ENCODE assay signal across 11 cellular contexts in genomic region chr14:77565289-77566081, GRCh38. TPM values are rescaled to one million over a fixed set of nuclear protein-coding genes. Genes with fewer than 3 reads are reported as not detected.
DNase-seq lines count a peak whose midpoint lies in the region; ATAC-seq, FAIRE-seq and TF ChIP-seq lines count a peak whose summit lies in the region.
"Had no signal": no experiment of that assay in that cellular context is flagged by ENCODE, and none has a peak within 500 bp of the region (broad histone marks: within the 10 kb centered on the region; RNA-seq: fewer than 3 reads in every experiment).

No MANE protein-coding gene starts in this region.

- ATAC-seq in HG03025 (IDR thresholded peaks at IDR 0.05; ENCODE audit: low FRiP score, unreplicated experiment), result no peak

- peak overlapping the region in 2 of 3 donors; percentile 8 to 39 for H3K27ac Mint-ChIP-seq in IgD-negative memory B cell

- DNase-seq in Daoy (ENCODE audit: low read depth), result peak; percentile 16
- peak; percentile 86 for DNase-seq in amniotic epithelial cell (ENCODE audit: low read depth)
- peak; percentile 39 for DNase-seq in middle frontal gyrus (ENCODE audit: extremely low spot score, low spot score)
- no peak for DNase-seq in D721Med (ENCODE audit: insufficient read length, low spot score)
- DNase-seq in NCI-H2029 treated with DMSO at 0.1 percent for 48 hours (lab: John Stamatoyannopoulos, UW), result no peak
- no peak for DNase-seq in H7
- DNase-seq: Calu3; NCI-H524 treated with DMSO at 0.1 percent for 48 hours; stimulated activated CD4-positive, alpha-beta T cell treated with anti-CD3 and anti-CD28 coated beads, Interleukin-4, amount 100 ng/mL, for 4 hours had no signal

- FAIRE-seq in D721Med (lab: Jason Lieb, UNC), result no peak

- peaks cover 3 to 16% (median 5%) of the 10 kb centered on the region in 3 donors for H3K4me1 Mint-ChIP-seq in IgD-negative memory B cell

- H3K36me3 ChIP-seq in H7 (replicated peaks; ENCODE audit: control insufficient read depth, insufficient read depth, low read length), result no peaks in the 10 kb centered on the region; the same call in 1 of the 2 replicates

- H3K36me3 Mint-ChIP-seq in IgD-negative memory B cell, result peaks cover 2% of the 10 kb centered on the region

- no peak overlapping the region for H3K4me3 Mint-ChIP-seq in IgD-negative memory B cell

- no peaks in the 10 kb centered on the region for H3K27me3 ChIP-seq in H7 (ENCODE audit: control insufficient read depth, insufficient read depth, low read length)

- no peaks in the 10 kb centered on the region for H3K27me3 Mint-ChIP-seq in IgD-negative memory B cell

- H3K9me3 Mint-ChIP-seq in IgD-negative memory B cell, result no peaks in the 10 kb centered on the region

- no peak for TF ChIP-seq CTCF in D721Med (IDR thresholded peaks at IDR 0.05; ENCODE audit: insufficient read depth, missing control alignments)

- H3K4me3 ChIP-seq in H7 (ENCODE audit: insufficient read depth, low read depth, low read length), result no peak overlapping the region

RNA-seq across cellular contexts. Expression of gene SPTLC2, which starts 51.0 kb away (rescaled TPM):
- total RNA-seq in Daoy (2014; rRNA removed; shearing (Covaris generic)), result 19.5 and 26.3 TPM in 2 replicates
- 20.3 TPM for polyA plus RNA-seq in IgD-negative memory B cell
- 20.5 and 22.7 TPM in 2 replicates for total RNA-seq in H7 (2014; rRNA removed; shearing (Covaris generic))

Comparison
In these comparisons a context has a peak if more than half of its experiments do, and no peak if none do; other contexts are left out.
1. DNase-seq: peak in Daoy (single experiment), amniotic epithelial cell (single experiment) and middle frontal gyrus (single experiment); none in D721Med (single experiment), NCI-H2029 treated with DMSO at 0.1 percent for 48 hours (single experiment) and H7 (single experiment).